ENCODE assay signal across 12 cellular contexts in genomic region chr10:100911472-100911871, GRCh38. TPM values are rescaled to one million over a fixed set of nuclear protein-coding genes. Genes with fewer than 3 reads are reported as not detected.
DNase-seq lines count a peak whose midpoint lies in the region; ATAC-seq and TF ChIP-seq lines count a peak whose summit lies in the region.
"Had no signal": no experiment of that assay in that cellular context is flagged by ENCODE, and none has a peak within 500 bp of the region (broad histone marks: within the 10 kb centered on the region; RNA-seq: fewer than 3 reads in every experiment).

No MANE protein-coding gene starts in this region.

- H3K4me3 ChIP-seq in right atrium auricular region (no peak overlapping the region), right cardiac atrium (ENCODE audit: low read length) (no peak overlapping the region), upper lobe of left lung (no peak overlapping the region)
- no peak overlapping the region for H3K4me3 ChIP-seq in naive thymus-derived CD4-positive, alpha-beta T cell (ENCODE audit: low read length)

- H3K4me1 ChIP-seq in right atrium auricular region (peaks cover 0 to 25% of the 10 kb centered on the region in 2 donors), right cardiac atrium (ENCODE audit: control insufficient read depth, insufficient read depth, low read length) (no peaks in the 10 kb centered on the region), upper lobe of left lung (peaks cover 17 to 34% (median 27%) of the 10 kb centered on the region in 4 donors)
- peaks cover 12 to 13% of the 10 kb centered on the region in 2 donors for H3K4me1 ChIP-seq in naive thymus-derived CD4-positive, alpha-beta T cell (ENCODE audit: control insufficient read depth in 2 of 2, insufficient read depth in 2 of 2, low read length in 2 of 2)

- H3K27me3 Mint-ChIP-seq in activated T-helper 17 cell treated with anti-CD3 and anti-CD28 coated beads, Interleukin-2, amount 50 U/mL, for 72 hours: no peaks in the 10 kb centered on the region
- H3K27me3 Mint-ChIP-seq in naive thymus-derived CD4-positive, alpha-beta T cell: no peaks in the 10 kb centered on the region

- H3K27ac Mint-ChIP-seq in activated T-helper 17 cell treated with anti-CD3 and anti-CD28 coated beads, Interleukin-2, amount 50 U/mL, for 72 hours: no peak overlapping the region
- H3K27ac Mint-ChIP-seq in naive thymus-derived CD4-positive, alpha-beta T cell: peak overlapping the region in 5 of 9 donors; percentile 64 to 99 (median 96)

- peaks cover under 1% of the 10 kb centered on the region for H3K36me3 ChIP-seq in right atrium auricular region
- H3K36me3 ChIP-seq in naive thymus-derived CD4-positive, alpha-beta T cell (ENCODE audit: control insufficient read depth in 2 of 3, insufficient read depth in 3 of 3, low read length in 3 of 3): peaks cover 0 to 7% (median 0%) of the 10 kb centered on the region in 3 experiments
- H3K36me3 ChIP-seq in upper lobe of left lung: peaks cover 0 to 6% (median 0%) of the 10 kb centered on the region in 4 donors

- CTCF ChIA-PET in naive thymus-derived CD4-positive, alpha-beta T cell (lab: Charles Lee): interaction anchor here (0.9 kb wide), 1 partner anchor 86 kb away, joined by 3 read pairs; no protein-coding TSS in a partner anchor

- H3K4me3 Mint-ChIP-seq in activated T-helper 17 cell treated with anti-CD3 and anti-CD28 coated beads, Interleukin-2, amount 50 U/mL, for 72 hours: peak overlapping the region; percentile 99
- H3K4me3 Mint-ChIP-seq in naive thymus-derived CD4-positive, alpha-beta T cell: peak overlapping the region in 6 of 10 donors; percentile 61 to 100 (median 98)

- H3K4me1 Mint-ChIP-seq in activated T-helper 17 cell treated with anti-CD3 and anti-CD28 coated beads, Interleukin-2, amount 50 U/mL, for 72 hours: peaks cover 15% of the 10 kb centered on the region
- H3K4me1 Mint-ChIP-seq in naive thymus-derived CD4-positive, alpha-beta T cell: peaks cover 22 to 62% (median 56%) of the 10 kb centered on the region in 7 donors

- H3K36me3 Mint-ChIP-seq in activated T-helper 17 cell treated with anti-CD3 and anti-CD28 coated beads, Interleukin-2, amount 50 U/mL, for 72 hours (ENCODE audit: low read depth): peaks cover 34% of the 10 kb centered on the region
- peaks cover under 1 to 6% (median under 1%) of the 10 kb centered on the region in 5 donors for H3K36me3 Mint-ChIP-seq in naive thymus-derived CD4-positive, alpha-beta T cell

- 84% methylated on average over 4 of the region's 4 CpGs for WGBS in right cardiac atrium
- 85 to 86% methylated on average over 4 of the region's 4 CpGs for WGBS in upper lobe of left lung, 2 donors

- TF ChIP-seq CTCF in right atrium auricular region (IDR thresholded peaks at IDR 0.05): no peak
- TF ChIP-seq CTCF in upper lobe of left lung (IDR thresholded peaks at IDR 0.05): no peak

- H3K9me3 Mint-ChIP-seq in activated T-helper 17 cell treated with anti-CD3 and anti-CD28 coated beads, Interleukin-2, amount 50 U/mL, for 72 hours: no peaks in the 10 kb centered on the region
- no peaks in the 10 kb centered on the region for H3K9me3 Mint-ChIP-seq in naive thymus-derived CD4-positive, alpha-beta T cell

- H3K27me3 ChIP-seq in right atrium auricular region: no peaks in the 10 kb centered on the region
- no peaks in the 10 kb centered on the region for H3K27me3 ChIP-seq in right cardiac atrium (ENCODE audit: control insufficient read depth, insufficient read depth)
- no peaks in the 10 kb centered on the region for H3K27me3 ChIP-seq in naive thymus-derived CD4-positive, alpha-beta T cell (ENCODE audit: control insufficient read depth in 2 of 2, insufficient read depth in 2 of 2, low read length in 2 of 2)
- H3K27me3 ChIP-seq in upper lobe of left lung: no peaks in the 10 kb centered on the region
- H3K27me3 ChIP-seq: MG63 had no signal

- ATAC-seq in right cardiac atrium (no peak), upper lobe of left lung (ENCODE audit: low FRiP score in 2 of 2) (no peak), HG03196 (IDR thresholded peaks at IDR 0.05; ENCODE audit: unreplicated experiment) (no peak)
- no peak for ATAC-seq in activated T-helper 17 cell treated with anti-CD3 and anti-CD28 coated beads, Interleukin-2, amount 50 U/mL, for 72 hours (replicated peaks)
- ATAC-seq in naive thymus-derived CD4-positive, alpha-beta T cell: no peak

- H3K9me3 ChIP-seq in right atrium auricular region (no peaks in the 10 kb centered on the region), right cardiac atrium (ENCODE audit: control insufficient read depth, low read length) (no peaks in the 10 kb centered on the region), upper lobe of left lung (no peaks in the 10 kb centered on the region)
- H3K9me3 ChIP-seq in naive thymus-derived CD4-positive, alpha-beta T cell (ENCODE audit: control insufficient read depth in 2 of 3, low read length in 3 of 3): no peaks in the 10 kb centered on the region
- H3K9me3 ChIP-seq: MG63 had no signal

- POLR2A ChIA-PET in naive thymus-derived CD4-positive, alpha-beta T cell (lab: Charles Lee): interaction anchor here (1.0 kb wide), 1 partner anchor 12 kb away, joined by 3 read pairs; no protein-coding TSS in a partner anchor

- no peak for DNase-seq in right atrium auricular region (ENCODE audit: low spot score)
- DNase-seq in right cardiac atrium: no peak
- DNase-seq in naive thymus-derived CD4-positive, alpha-beta T cell: no peak
- no peak for DNase-seq in upper lobe of left lung
- no peak for DNase-seq in NCI-H526 treated with DMSO at 0.1 percent for 48 hours (lab: John Stamatoyannopoulos, UW)
- no peak for DNase-seq in mucosa of gallbladder (ENCODE audit: low spot score)
- DNase-seq: activated CD8-positive, alpha-beta memory T cell treated with anti-CD3 and anti-CD28 coated beads, Interleukin-2, amount 50 U/mL, for 48 hours; MG63; midbrain; NCI-H2227 treated with DMSO at 0.1 percent for 48 hours had no signal

- no peak for TF ChIP-seq POLR2A in upper lobe of left lung (IDR thresholded peaks at IDR 0.05)

- peak overlapping the region; percentile 97 to 99 for H3K27ac ChIP-seq in right atrium auricular region
- no peak overlapping the region for H3K27ac ChIP-seq in right cardiac atrium (ENCODE audit: low read length)
- peak overlapping the region; percentile 89 for H3K27ac ChIP-seq in naive thymus-derived CD4-positive, alpha-beta T cell (ENCODE audit: low read depth, low read length)
- H3K27ac ChIP-seq in upper lobe of left lung: peak overlapping the region in 3 of 4 donors; percentile 92 to 96 (median 96)

- intact Hi-C loops in right cardiac atrium (cut with DNase I): no loop called here
- intact Hi-C loops in naive thymus-derived CD4-positive, alpha-beta T cell (cut with micrococcal nuclease): loop anchor here (5.0 to 10.0 kb wide), 5 partner anchors 121 to 1591 kb away; partner anchors contain the start of genes ACTR1A (in 1 of the 2), BLOC1S2 (in 1 of the 2), OGA (in 1 of the 2) and PDZD7 (in 1 of the 2)

- TF ChIP-seq EP300 in upper lobe of left lung (IDR thresholded peaks at IDR 0.05): no peak

RNA-seq across cellular contexts. Expression of gene SLF2, which starts 1.3 kb away (rescaled TPM):
- total RNA-seq in right atrium auricular region (10 to 100 TPM; 11.5 to 12.3 TPM), right cardiac atrium (10 to 100 TPM; 15.8 to 22.6 (median 20.5) TPM), upper lobe of left lung (10 to 100 TPM; 13.4 to 60.8 (median 28.2) TPM), mucosa of gallbladder (26.1 TPM)
- polyA plus RNA-seq in right cardiac atrium: 7.4 TPM
- total RNA-seq in activated T-helper 17 cell treated with anti-CD3 and anti-CD28 coated beads, Interleukin-2, amount 50 U/mL, for 72 hours: 10 to 100 TPM; 41.3 to 44.1 TPM
- 10 to 100 TPM; 20.1 to 43.7 (median 38.8) TPM for total RNA-seq in naive thymus-derived CD4-positive, alpha-beta T cell
- polyA plus RNA-seq in naive thymus-derived CD4-positive, alpha-beta T cell: 10 to 100 TPM; 10.9 to 11.5 TPM

RNA-seq across cellular contexts. Expression of gene SEMA4G, which starts 57.8 kb away (rescaled TPM):
- total RNA-seq in right atrium auricular region (1 to 10 TPM; 3.4 to 4.0 TPM), right cardiac atrium (1 to 10 TPM; 3.1 to 3.8 (median 3.3) TPM), upper lobe of left lung (10 to 100 TPM in 2 of 6 donors, 1 to 10 TPM in 4; 5.4 to 20.4 (median 8.5) TPM), mucosa of gallbladder (55.1 TPM)
- polyA plus RNA-seq in right cardiac atrium: 3.2 TPM
- total RNA-seq in activated T-helper 17 cell treated with anti-CD3 and anti-CD28 coated beads, Interleukin-2, amount 50 U/mL, for 72 hours: 1 to 10 TPM; 1.4 to 3.8 TPM
- total RNA-seq in naive thymus-derived CD4-positive, alpha-beta T cell: 1 to 10 TPM in 3 of 5 experiments, under 1 TPM in 2; 0.78 to 1.7 (median 1.2) TPM
- under 1 TPM; 0.24 to 0.52 TPM for polyA plus RNA-seq in naive thymus-derived CD4-positive, alpha-beta T cell

Comparison
In these comparisons a context has a peak if more than half of its experiments do, and no peak if none do; other contexts are left out.
1. intact Hi-C loops: an anchor here in naive thymus-derived CD4-positive, alpha-beta T cell (5.0 to 10.0 kb wide); none called in right cardiac atrium.